Comparison of ENCODE assay signal across 10 cellular contexts in genomic region chr12:63103489-63104131, GRCh38. TPM values are rescaled to one million over a fixed set of nuclear protein-coding genes. Genes with fewer than 3 reads are reported as not detected.
A peak's percentile ranks its signal among the peaks of the same experiment; 100 is the strongest.
DNase-seq lines count a peak whose midpoint lies in the region; ATAC-seq, FAIRE-seq and TF ChIP-seq lines count a peak whose summit lies in the region.
"Had no signal": no experiment of that assay in that cellular context is flagged by ENCODE, and none has a peak within 500 bp of the region (broad histone marks: within the 10 kb centered on the region; RNA-seq: fewer than 3 reads in every experiment).

No MANE protein-coding gene starts in this region.

- H3K9me3 ChIP-seq in DOHH2 (ENCODE audit: control insufficient read depth, insufficient read depth, low read length) (no peaks in the 10 kb centered on the region), Karpas-422 (ENCODE audit: low read length) (no peaks in the 10 kb centered on the region), kidney (ENCODE audit: control insufficient read depth in 1 of 2, low read length in 2 of 2) (no peaks in the 10 kb centered on the region), T-helper 17 cell (ENCODE audit: control insufficient read depth, low read length, poor library complexity, severe bottlenecking) (no peaks in the 10 kb centered on the region)

- no peaks in the 10 kb centered on the region for H3K36me3 ChIP-seq in DOHH2 (ENCODE audit: control insufficient read depth, low read length)
- no peaks in the 10 kb centered on the region for H3K36me3 ChIP-seq in Karpas-422 (ENCODE audit: insufficient read depth, low read length)
- H3K36me3 ChIP-seq in kidney (ENCODE audit: control insufficient read depth in 1 of 2, insufficient read depth in 2 of 2, low read length in 2 of 2): no peaks in the 10 kb centered on the region

- CTCF ChIA-PET in activated CD8-positive, alpha-beta T cell treated with anti-CD3 and anti-CD28 coated beads, Interleukin-2, amount 10 ng/mL, durations not matched to agents 7 days and 5 days (lab: Charles Lee): interaction anchor here (0.8 to 1.0 kb wide), 2 partner anchors 16 to 383 kb away, joined by 3 read pairs; no protein-coding TSS in a partner anchor

- H3K27me3 Mint-ChIP-seq in activated CD8-positive, alpha-beta T cell treated with anti-CD3 and anti-CD28 coated beads, Interleukin-2, amount 10 ng/mL, durations not matched to agents 7 days and 5 days (ENCODE audit: low read depth): no peaks in the 10 kb centered on the region
- peaks cover 8% of the 10 kb centered on the region for H3K27me3 Mint-ChIP-seq in T-helper 17 cell

- no peaks in the 10 kb centered on the region for H3K79me2 ChIP-seq in DOHH2 (ENCODE audit: control insufficient read depth, low read length)
- H3K79me2 ChIP-seq in Karpas-422 (ENCODE audit: low read length): no peaks in the 10 kb centered on the region

- H3K27ac ChIP-seq in DOHH2 (ENCODE audit: low read depth, low read length) (no peak overlapping the region), Karpas-422 (ENCODE audit: low read length) (no peak overlapping the region), kidney (ENCODE audit: low read depth in 2 of 2, low read length in 2 of 2) (no peak overlapping the region)

- no peak overlapping the region for H3K4me3 ChIP-seq in DOHH2 (ENCODE audit: low read length)
- no peak overlapping the region for H3K4me3 ChIP-seq in Karpas-422 (ENCODE audit: low read length)
- no peak overlapping the region for H3K4me3 ChIP-seq in kidney (ENCODE audit: low read length in 2 of 2)

- no peaks in the 10 kb centered on the region for H3F3A ChIP-seq in DOHH2 (ENCODE audit: control insufficient read depth, insufficient read depth)

- FAIRE-seq in A204.1 (lab: Jason Lieb, UNC): peak; percentile 96
- peak; percentile 84 for FAIRE-seq in kidney (lab: Jason Lieb, UNC)

- H3K4me2 ChIP-seq in DOHH2 (ENCODE audit: low read length) (no peak overlapping the region), Karpas-422 (ENCODE audit: low read depth, low read length, poor library complexity, severe bottlenecking) (no peak overlapping the region)

- H3K36me3 Mint-ChIP-seq in activated CD8-positive, alpha-beta T cell treated with anti-CD3 and anti-CD28 coated beads, Interleukin-2, amount 10 ng/mL, durations not matched to agents 7 days and 5 days (ENCODE audit: low read depth): no peaks in the 10 kb centered on the region
- H3K36me3 Mint-ChIP-seq in T-helper 17 cell (ENCODE audit: low read depth): no peaks in the 10 kb centered on the region

- H4K20me1 ChIP-seq in DOHH2 (ENCODE audit: control insufficient read depth, insufficient read depth, low read depth, low read length) (no peaks in the 10 kb centered on the region), Karpas-422 (ENCODE audit: insufficient read depth, low read depth, low read length) (no peaks in the 10 kb centered on the region)

- H3K9me2 ChIP-seq in DOHH2 (replicated peaks; ENCODE audit: control insufficient read depth, low read length) (no peaks in the 10 kb centered on the region), Karpas-422 (replicated peaks; ENCODE audit: insufficient read depth, low read length) (no peaks in the 10 kb centered on the region)

- H3K27me3 ChIP-seq in DOHH2 (ENCODE audit: control insufficient read depth, low read length) (no peaks in the 10 kb centered on the region), Karpas-422 (ENCODE audit: low read length) (no peaks in the 10 kb centered on the region)

- no peaks in the 10 kb centered on the region for H3K9me3 Mint-ChIP-seq in activated CD8-positive, alpha-beta T cell treated with anti-CD3 and anti-CD28 coated beads, Interleukin-2, amount 10 ng/mL, durations not matched to agents 7 days and 5 days (ENCODE audit: insufficient read depth)
- H3K9me3 Mint-ChIP-seq: effector memory CD8-positive, alpha-beta T cell; stimulated activated naive CD8-positive, alpha-beta T cell treated with anti-CD3 and anti-CD28 coated beads, Interleukin-15, Interleukin-2, amounts not matched to agents 100 ng/mL and 50 ng/mL, for 24 hours had no signal

- POLR2A ChIA-PET in activated CD8-positive, alpha-beta T cell treated with anti-CD3 and anti-CD28 coated beads, Interleukin-2, amount 10 ng/mL, durations not matched to agents 7 days and 5 days (lab: Charles Lee): no interaction called here

- intact Hi-C loops in kidney (cut with DNase I): no loop called here

- no peak overlapping the region for H3K27ac Mint-ChIP-seq in activated CD8-positive, alpha-beta T cell treated with anti-CD3 and anti-CD28 coated beads, Interleukin-2, amount 10 ng/mL, durations not matched to agents 7 days and 5 days
- H3K27ac Mint-ChIP-seq in T-helper 17 cell: no peak overlapping the region
- H3K27ac Mint-ChIP-seq: effector memory CD8-positive, alpha-beta T cell; stimulated activated naive CD8-positive, alpha-beta T cell treated with anti-CD3 and anti-CD28 coated beads, Interleukin-15, Interleukin-2, amounts not matched to agents 100 ng/mL and 50 ng/mL, for 24 hours had no signal

- H3K4me3 Mint-ChIP-seq in activated CD8-positive, alpha-beta T cell treated with anti-CD3 and anti-CD28 coated beads, Interleukin-2, amount 10 ng/mL, durations not matched to agents 7 days and 5 days: no peak overlapping the region
- H3K4me3 Mint-ChIP-seq in T-helper 17 cell: no peak overlapping the region
- H3K4me3 Mint-ChIP-seq: effector memory CD8-positive, alpha-beta T cell; stimulated activated naive CD8-positive, alpha-beta T cell treated with anti-CD3 and anti-CD28 coated beads, Interleukin-15, Interleukin-2, amounts not matched to agents 100 ng/mL and 50 ng/mL, for 24 hours had no signal

- H2AFZ ChIP-seq in Karpas-422 (ENCODE audit: low read length): no peak overlapping the region

- DNase-seq in Karpas-422: peak; percentile 51
- DNase-seq in activated CD8-positive, alpha-beta T cell treated with anti-CD3 and anti-CD28 coated beads, Interleukin-2, amount 10 ng/mL, durations not matched to agents 7 days and 5 days: peak; percentile 22
- no peak for DNase-seq in kidney
- no peak for DNase-seq in midbrain (lab: John Stamatoyannopoulos, UW)
- DNase-seq in T-helper 9 cell: no peak
- no peak for DNase-seq in T-helper 17 cell

- peak; percentile 71 for TF ChIP-seq CTCF in DOHH2 (IDR thresholded peaks at IDR 0.05; ENCODE audit: low read depth, low read length, poor library complexity, severe bottlenecking)
- TF ChIP-seq CTCF in kidney (IDR thresholded peaks at IDR 0.05; ENCODE audit: borderline replicate concordance, extremely low read depth, insufficient read depth): peak; percentile 66

- H3K9ac ChIP-seq in Karpas-422 (ENCODE audit: low read length) (no peak overlapping the region), kidney (ENCODE audit: low read length in 2 of 2) (no peak overlapping the region)

- H3K4me1 Mint-ChIP-seq in activated CD8-positive, alpha-beta T cell treated with anti-CD3 and anti-CD28 coated beads, Interleukin-2, amount 10 ng/mL, durations not matched to agents 7 days and 5 days (ENCODE audit: low read depth): no peaks in the 10 kb centered on the region
- H3K4me1 Mint-ChIP-seq in T-helper 17 cell: no peaks in the 10 kb centered on the region

- H3K4me1 ChIP-seq in DOHH2 (ENCODE audit: control insufficient read depth, low read length): no peaks in the 10 kb centered on the region
- H3K4me1 ChIP-seq in Karpas-422 (ENCODE audit: low read length): no peaks in the 10 kb centered on the region
- H3K4me1 ChIP-seq in kidney (ENCODE audit: control insufficient read depth in 1 of 2, insufficient read depth in 1 of 2, low read depth in 1 of 2, low read length in 2 of 2): no peaks in the 10 kb centered on the region

- no peak for ATAC-seq in activated CD8-positive, alpha-beta T cell treated with anti-CD3 and anti-CD28 coated beads, Interleukin-2, amount 10 ng/mL, durations not matched to agents 7 days and 5 days
- ATAC-seq in T-helper 17 cell: no peak
- ATAC-seq: effector memory CD8-positive, alpha-beta T cell had no signal

RNA-seq across cellular contexts. Expression of gene AVPR1A, which starts 47.4 kb away (rescaled TPM):
- not detected in 2 replicates for total RNA-seq in Karpas-422 (2014; rRNA removed; shearing (Covaris generic); ENCODE audit: low replicate concordance)
- not detected for total RNA-seq in activated CD8-positive, alpha-beta T cell treated with anti-CD3 and anti-CD28 coated beads, Interleukin-2, amount 10 ng/mL, durations not matched to agents 7 days and 5 days
- 5.4 TPM for total RNA-seq in kidney
- 4.5 TPM for polyA plus RNA-seq in kidney (ENCODE audit: insufficient read depth, low read depth, low replicate concordance)
- total RNA-seq in T-helper 17 cell: 1 to 10 TPM in 1 of 2 donors, under 1 TPM in 1; 0.07 to 5.5 TPM

Comparison
In these comparisons a context has a peak if more than half of its experiments do, and no peak if none do; other contexts are left out.
1. DNase-seq: peak in Karpas-422 (single experiment) and activated CD8-positive, alpha-beta T cell treated with anti-CD3 and anti-CD28 coated beads, Interleukin-2, amount 10 ng/mL, durations not matched to agents 7 days and 5 days (single experiment); none in kidney (single experiment), midbrain (single experiment), T-helper 9 cell (single experiment) and T-helper 17 cell (0 of 3).